ENCODE assay signal across 8 cellular contexts in genomic region chr11:118689852-118690552, GRCh38. TPM values are rescaled to one million over a fixed set of nuclear protein-coding genes. Genes with fewer than 3 reads are reported as not detected.
DNase-seq lines count a peak whose midpoint lies in the region; ATAC-seq and TF ChIP-seq lines count a peak whose summit lies in the region.

No MANE protein-coding gene starts in this region.

- H3K4me3 Mint-ChIP-seq in activated CD4-positive, alpha-beta T cell treated with anti-CD3 and anti-CD28 coated beads for 36 hours, result peak overlapping the region; percentile 65

- POLR2A ChIA-PET in AG04449 (lab: Yijun Ruan, JAX), result interaction anchor here (0.8 kb wide), 1 partner anchor 219 kb away, joined by 3 read pairs; no protein-coding TSS in a partner anchor
- POLR2A ChIA-PET in activated CD4-positive, alpha-beta T cell treated with anti-CD3 and anti-CD28 coated beads for 36 hours (lab: Charles Lee), result interaction anchor here (0.6 to 1.1 kb wide), 4 partner anchors 10 to 206 kb away, joined by 3 to 5 read pairs (median 3); partner anchors contain the start of gene DDX6

- intact Hi-C loops in activated CD4-positive, alpha-beta T cell treated with anti-CD3 and anti-CD28 coated beads for 36 hours (cut with DNase I, micrococcal nuclease), result loop anchor here (1.0 to 10.0 kb wide), 8 partner anchors 57 to 266 kb away; partner anchors contain the start of genes UPK2 (in 2 of the 2) and DDX6 (in 1 of the 2)

- peak overlapping the region; percentile 84 for H3K27ac Mint-ChIP-seq in activated CD4-positive, alpha-beta T cell treated with anti-CD3 and anti-CD28 coated beads for 36 hours

- ATAC-seq in GM18907 (IDR thresholded peaks at IDR 0.05; ENCODE audit: unreplicated experiment), result peak; percentile 77
- ATAC-seq in HG03342 (IDR thresholded peaks at IDR 0.05; ENCODE audit: unreplicated experiment), result peak; percentile 86
- ATAC-seq in activated CD4-positive, alpha-beta T cell treated with anti-CD3 and anti-CD28 coated beads for 36 hours, result peak; percentile 95

- H3K4me1 Mint-ChIP-seq in activated CD4-positive, alpha-beta T cell treated with anti-CD3 and anti-CD28 coated beads for 36 hours, result peaks cover 46% of the 10 kb centered on the region

- peak overlapping the region; percentile 98 for H3K27ac ChIP-seq in layer of hippocampus (ENCODE audit: low read depth, low read length)

- TF ChIP-seq CTCF in AG04449 (IDR thresholded peaks at IDR 0.05; ENCODE audit: insufficient read depth, low read length, missing control alignments) (peak; percentile 99), choroid plexus epithelial cell (conservative IDR thresholded peaks at IDR 0.05; ENCODE audit: low read depth, low read length) (peak; percentile 76)

- H3K27me3 ChIP-seq in layer of hippocampus (ENCODE audit: control insufficient read depth, insufficient read depth, low read length), result no peaks in the 10 kb centered on the region

- H3K27me3 Mint-ChIP-seq in activated CD4-positive, alpha-beta T cell treated with anti-CD3 and anti-CD28 coated beads for 36 hours, result no peaks in the 10 kb centered on the region

- H3K9me3 Mint-ChIP-seq in activated CD4-positive, alpha-beta T cell treated with anti-CD3 and anti-CD28 coated beads for 36 hours (ENCODE audit: low read depth), result no peaks in the 10 kb centered on the region

- H3K36me3 Mint-ChIP-seq in activated CD4-positive, alpha-beta T cell treated with anti-CD3 and anti-CD28 coated beads for 36 hours (ENCODE audit: low read depth), result no peaks in the 10 kb centered on the region

- CTCF ChIA-PET in AG04449 (lab: Yijun Ruan, JAX), result interaction anchor here (0.8 to 14.4 kb wide), 56 partner anchors 8 to 368 kb away, joined by 3 to 250 read pairs (median 5); partner anchors contain the start of genes CENATAC, DDX6, TREH and UPK2
- CTCF ChIA-PET in activated CD4-positive, alpha-beta T cell treated with anti-CD3 and anti-CD28 coated beads for 36 hours (lab: Charles Lee), result interaction anchor here (0.5 to 2.8 kb wide), 64 partner anchors 9 to 463 kb away, joined by 3 to 22 read pairs (median 4); partner anchors contain the start of gene BCL9L

- peak; percentile 38 for DNase-seq in AG04449 (ENCODE audit: low read depth, low spot score)
- DNase-seq in NCI-H446 (lab: John Stamatoyannopoulos, UW), result peak; percentile 61 to 98
- DNase-seq in activated CD4-positive, alpha-beta T cell treated with anti-CD3 and anti-CD28 coated beads for 36 hours, result peak; percentile 95
- DNase-seq in choroid plexus epithelial cell (ENCODE audit: low read depth), result peak; percentile 87
- DNase-seq in stimulated activated CD4-positive, alpha-beta T cell treated with anti-CD3 and anti-CD28 coated beads, Interleukin-15, amount 100 ng/mL, for 48 hours (ENCODE audit: low read depth in 2 of 2), result peak; percentile 77 to 90

- H3K4me3 ChIP-seq in AG04449 (ENCODE audit: low read depth, low read length) (peak overlapping the region; percentile 47), choroid plexus epithelial cell (ENCODE audit: low read depth, low read length) (peak overlapping the region; percentile 51)

RNA-seq across cellular contexts. Expression of gene TREH, which starts 10.6 kb away (rescaled TPM):
- total RNA-seq in activated CD4-positive, alpha-beta T cell treated with anti-CD3 and anti-CD28 coated beads for 36 hours, result not detected

Comparison
In these comparisons a context has a peak if more than half of its experiments do, and no peak if none do; other contexts are left out.
1. Peak in every context shown above with its lines: DNase-seq, ATAC-seq, H3K4me3 ChIP-seq and H3K27ac ChIP-seq.
2. DNase-seq: peak in every context shown above with its lines; median percentile 95 in activated CD4-positive, alpha-beta T cell treated with anti-CD3 and anti-CD28 coated beads for 36 hours; 87 in choroid plexus epithelial cell; 84 in stimulated activated CD4-positive, alpha-beta T cell treated with anti-CD3 and anti-CD28 coated beads, Interleukin-15, amount 100 ng/mL, for 48 hours; 80 in NCI-H446; 38 in AG04449.